ENCODE assay signal across 19 cellular contexts in the genomic region with DNA sequence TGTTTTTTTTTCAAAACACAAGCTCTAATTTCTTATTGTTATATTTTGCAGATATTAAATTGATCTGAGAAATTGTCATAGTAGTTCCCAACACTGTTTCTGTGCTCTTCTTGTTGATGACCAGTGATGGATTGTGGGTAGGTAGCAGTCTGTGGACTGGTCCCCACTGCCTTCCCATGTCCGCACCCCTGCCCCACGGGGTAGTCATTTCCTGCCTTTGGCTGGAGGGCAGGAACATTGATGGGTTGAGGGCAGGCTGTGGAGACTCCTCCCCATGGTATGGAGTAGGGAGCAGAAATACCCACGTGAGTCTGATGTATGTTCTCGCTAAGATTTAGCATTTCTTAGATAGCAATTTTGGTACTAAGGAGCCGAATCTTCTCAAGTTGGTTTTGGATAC.
DNase-seq lines count a peak whose midpoint lies in the region; ATAC-seq lines count a peak whose summit lies in the region.
"Had no signal": no experiment of that assay in that cellular context is flagged by ENCODE, and none has a peak within 500 bp of the region (broad histone marks: within the 10 kb centered on the region; RNA-seq: fewer than 3 reads in every experiment).

No MANE protein-coding gene starts in this region.

- H3K4ac ChIP-seq in neuronal stem cell (ENCODE audit: low read length): no peak overlapping the region

- H2BK5ac ChIP-seq in neuronal stem cell (ENCODE audit: low read length): no peak overlapping the region

- no peak overlapping the region for H4K8ac ChIP-seq in neuronal stem cell (ENCODE audit: low read depth, low read length)

- peaks cover 19% of the 10 kb centered on the region for H3K9me3 Mint-ChIP-seq in stimulated activated effector memory CD8-positive, alpha-beta T cell treated with anti-CD3 and anti-CD28 coated beads, Interleukin-12 subunit alpha, Interleukin-12 subunit beta, amount 100 ng/mL, for 72 hours

- no peak overlapping the region for H3K4me3 ChIP-seq in neuronal stem cell (ENCODE audit: low read length in 2 of 2)
- H3K4me3 ChIP-seq: A549; BLaER1 treated with 17β-estradiol and CSF1 and Interleukin-3, amounts not matched to agents 10 nM and 100 nM had no signal

- H3K9me3 ChIP-seq in neuronal stem cell (replicated peaks in 1 of 2; ENCODE audit: control insufficient read depth in 2 of 2, insufficient read depth in 1 of 2, low read depth in 1 of 2, low read length in 2 of 2): peaks cover 0 to 10% of the 10 kb centered on the region in 2 donors
- H3K9me3 ChIP-seq: A549, Caco-2 had no signal

- no peak overlapping the region for H3K23ac ChIP-seq in neuronal stem cell (ENCODE audit: low read depth, low read length, poor library complexity)

- no peak overlapping the region for H3K27ac Mint-ChIP-seq in stimulated activated effector memory CD8-positive, alpha-beta T cell treated with anti-CD3 and anti-CD28 coated beads, Interleukin-12 subunit alpha, Interleukin-12 subunit beta, amount 100 ng/mL, for 72 hours
- H3K27ac Mint-ChIP-seq: B cell; CD4-positive, alpha-beta T cell; CD8-positive, alpha-beta T cell had no signal

- ATAC-seq in Right ventricle myocardium inferior (no peak), Right ventricle myocardium superior (ENCODE audit: poor library complexity) (no peak)
- ATAC-seq in stimulated activated effector memory CD8-positive, alpha-beta T cell treated with anti-CD3 and anti-CD28 coated beads, Interleukin-12 subunit alpha, Interleukin-12 subunit beta, amount 100 ng/mL, for 72 hours: peak; percentile 16
- ATAC-seq: A549; CD8-positive, alpha-beta T cell had no signal

- peak overlapping the region; percentile 15 for H3K18ac ChIP-seq in neuronal stem cell (ENCODE audit: low read length)

- no CpG with 5 or more reads among the region's 5 CpGs for WGBS in neuronal stem cell (ENCODE audit: extremely low coverage in 2 of 2, insufficient read length in 2 of 2, insufficient replicate concordance in 1 of 2), 2 donors

- peaks cover 0 to 8% of the 10 kb centered on the region in 2 donors for H3K4me1 ChIP-seq in neuronal stem cell (ENCODE audit: control insufficient read depth in 2 of 2, insufficient read depth in 1 of 2, low read depth in 1 of 2, low read length in 2 of 2)
- H3K4me1 ChIP-seq: A549; BLaER1 treated with 17β-estradiol and CSF1 and Interleukin-3, amounts not matched to agents 10 nM and 100 nM; Caco-2 had no signal

- no peaks in the 10 kb centered on the region for H3K36me3 Mint-ChIP-seq in stimulated activated effector memory CD8-positive, alpha-beta T cell treated with anti-CD3 and anti-CD28 coated beads, Interleukin-12 subunit alpha, Interleukin-12 subunit beta, amount 100 ng/mL, for 72 hours
- H3K36me3 Mint-ChIP-seq: CD8-positive, alpha-beta T cell had no signal

- no peaks in the 10 kb centered on the region for H3K4me1 Mint-ChIP-seq in stimulated activated effector memory CD8-positive, alpha-beta T cell treated with anti-CD3 and anti-CD28 coated beads, Interleukin-12 subunit alpha, Interleukin-12 subunit beta, amount 100 ng/mL, for 72 hours
- H3K4me1 Mint-ChIP-seq: B cell had no signal

- no peak overlapping the region for H3K4me2 ChIP-seq in neuronal stem cell (ENCODE audit: insufficient read depth, low read length, poor library complexity, severe bottlenecking)
- H3K4me2 ChIP-seq: A549; BLaER1 treated with 17β-estradiol and CSF1 and Interleukin-3, amounts not matched to agents 10 nM and 100 nM had no signal

- H2AK5ac ChIP-seq in neuronal stem cell (ENCODE audit: low read depth, low read length): no peak overlapping the region

- H4K91ac ChIP-seq in neuronal stem cell (ENCODE audit: low read depth, low read length, poor library complexity): no peak overlapping the region

- no peak overlapping the region for H3K9ac ChIP-seq in neuronal stem cell (ENCODE audit: low read depth, low read length, poor library complexity)
- H3K9ac ChIP-seq: BLaER1 treated with 17β-estradiol and CSF1 and Interleukin-3, amounts not matched to agents 10 nM and 100 nM had no signal

- no peak overlapping the region for H2AFZ ChIP-seq in neuronal stem cell (ENCODE audit: low read length)

- H3K79me1 ChIP-seq in neuronal stem cell (ENCODE audit: low read depth, low read length): no peaks in the 10 kb centered on the region

- no peak overlapping the region for H3K14ac ChIP-seq in neuronal stem cell (ENCODE audit: low read length)

- intact Hi-C loops in Right ventricle myocardium inferior (cut with DNase I): no loop called here
- intact Hi-C loops in Right ventricle myocardium superior (cut with DNase I): no loop called here

- no peak overlapping the region for H3K4me3 Mint-ChIP-seq in stimulated activated effector memory CD8-positive, alpha-beta T cell treated with anti-CD3 and anti-CD28 coated beads, Interleukin-12 subunit alpha, Interleukin-12 subunit beta, amount 100 ng/mL, for 72 hours
- H3K4me3 Mint-ChIP-seq: B cell; CD4-positive, alpha-beta T cell; CD8-positive, alpha-beta T cell had no signal

- no peak overlapping the region for H3K27ac ChIP-seq in neuronal stem cell (replicated peaks; ENCODE audit: low read length)
- H3K27ac ChIP-seq: 22Rv1; A549; BLaER1 treated with 17β-estradiol and CSF1 and Interleukin-3, amounts not matched to agents 10 nM and 100 nM; C4-2B had no signal

- no peak overlapping the region for H2BK120ac ChIP-seq in neuronal stem cell (ENCODE audit: low read depth, low read length)

- DNase-seq in Right ventricle myocardium inferior (ENCODE audit: missing footprints): peak; percentile 54
- no peak for DNase-seq in Right ventricle myocardium superior
- peak; percentile 1 for DNase-seq in HT1080 (ENCODE audit: low read depth)
- DNase-seq in neuronal stem cell (ENCODE audit: low spot score): no peak
- no peak for DNase-seq in stimulated activated effector memory CD8-positive, alpha-beta T cell treated with anti-CD3 and anti-CD28 coated beads, Interleukin-12 subunit alpha, Interleukin-12 subunit beta, amount 100 ng/mL, for 72 hours (ENCODE audit: low spot score in 2 of 2)
- no peak for DNase-seq in NCI-H774 (lab: John Stamatoyannopoulos, UW)
- DNase-seq in cerebellar nuclear complex (lab: John Stamatoyannopoulos, UW): no peak
- DNase-seq: AML-193; Caco-2; Calu3; CD4-positive, alpha-beta T cell; CD8-positive, alpha-beta T cell; DMS79 treated with DMSO at 0.1 percent for 48 hours; GF-D8 had no signal

- no peaks in the 10 kb centered on the region for H3K36me3 ChIP-seq in neuronal stem cell (replicated peaks in 1 of 2; ENCODE audit: control insufficient read depth in 2 of 2, insufficient read depth in 2 of 2, low read length in 2 of 2)
- H3K36me3 ChIP-seq: BLaER1 treated with 17β-estradiol and CSF1 and Interleukin-3, amounts not matched to agents 10 nM and 100 nM had no signal

- H3K27me3 ChIP-seq in neuronal stem cell (ENCODE audit: control insufficient read depth in 3 of 3, insufficient read depth in 3 of 3, low read depth in 1 of 3, low read length in 3 of 3): no peaks in the 10 kb centered on the region
- H3K27me3 ChIP-seq: BLaER1 treated with 17β-estradiol and CSF1 and Interleukin-3, amounts not matched to agents 10 nM and 100 nM had no signal

- H2BK12ac ChIP-seq in neuronal stem cell (ENCODE audit: low read length): no peak overlapping the region

- H2BK15ac ChIP-seq in neuronal stem cell (ENCODE audit: low read length): no peak overlapping the region

Comparison
In these comparisons a context has a peak if more than half of its experiments do, and no peak if none do; other contexts are left out.
1. DNase-seq: peak in Right ventricle myocardium inferior (single experiment) and HT1080 (single experiment); none in Right ventricle myocardium superior (single experiment), neuronal stem cell (single experiment), stimulated activated effector memory CD8-positive, alpha-beta T cell treated with anti-CD3 and anti-CD28 coated beads, Interleukin-12 subunit alpha, Interleukin-12 subunit beta, amount 100 ng/mL, for 72 hours (0 of 2), NCI-H774 (single experiment) and cerebellar nuclear complex (0 of 2).